ENCODE assay signal across 8 cellular contexts in genomic region chr15:64990168-64990470, GRCh38.
A peak's percentile ranks its signal among the peaks of the same experiment; 100 is the strongest.
DNase-seq lines count a peak whose midpoint lies in the region; ATAC-seq and TF ChIP-seq lines count a peak whose summit lies in the region.

No MANE protein-coding gene starts in this region.

- H3K9me3 Mint-ChIP-seq in dendritic cell treated with granulocyte-macrophage colony-stimulating factor and Interleukin-4, amounts not matched to agents 40 ng/mL and 50 ng/mL, for 4 days: no peaks in the 10 kb centered on the region

- TF ChIP-seq CTCF in AG04449 (IDR thresholded peaks at IDR 0.05; ENCODE audit: insufficient read depth, low read length, missing control alignments) (no peak), LNCaP clone FGC (IDR thresholded peaks at IDR 0.05; ENCODE audit: control insufficient read depth, extremely low read depth, insufficient read depth) (no peak)

- H3K4me1 ChIP-seq in muscle layer of colon (ENCODE audit: insufficient read depth, low read length): peaks cover 16% of the 10 kb centered on the region

- H3K36me3 ChIP-seq in muscle layer of colon (ENCODE audit: insufficient read depth, low read length): no peaks in the 10 kb centered on the region

- H3K27ac ChIP-seq in muscle layer of colon (ENCODE audit: low read depth, low read length): peak overlapping the region; percentile 75

- H3K4me3 ChIP-seq in AG04449 (ENCODE audit: low read depth, low read length) (peak overlapping the region; percentile 69), LNCaP clone FGC (ENCODE audit: low read depth, low read length) (peak overlapping the region; percentile 87), muscle layer of colon (ENCODE audit: low read depth in 1 of 2, low read length in 2 of 2) (peak overlapping the region in 1 of 2 donors; percentile 77)

- H3K27me3 Mint-ChIP-seq in dendritic cell treated with granulocyte-macrophage colony-stimulating factor and Interleukin-4, amounts not matched to agents 40 ng/mL and 50 ng/mL, for 4 days: no peaks in the 10 kb centered on the region

- CTCF ChIA-PET in AG04449 (lab: Yijun Ruan, JAX): no interaction called here

- H3K27me3 ChIP-seq in muscle layer of colon (ENCODE audit: control insufficient read depth in 1 of 2, insufficient read depth in 2 of 2, low read length in 2 of 2): no peaks in the 10 kb centered on the region

- POLR2A ChIA-PET in AG04449 (lab: Yijun Ruan, JAX): interaction anchor here (0.9 kb wide), 1 partner anchor 13 kb away, joined by 3 read pairs; no protein-coding TSS in a partner anchor

- peaks cover 31% of the 10 kb centered on the region for H3K36me3 Mint-ChIP-seq in dendritic cell treated with granulocyte-macrophage colony-stimulating factor and Interleukin-4, amounts not matched to agents 40 ng/mL and 50 ng/mL, for 4 days (ENCODE audit: low read depth)

- DNase-seq in AG04449 (ENCODE audit: low read depth, low spot score) (no peak), LNCaP clone FGC (ENCODE audit: low read depth) (no peak), GM19238 (ENCODE audit: insufficient read length, low spot score) (no peak), DMS79 treated with DMSO at 0.1 percent for 48 hours (lab: John Stamatoyannopoulos, UW) (no peak)
- no peak for DNase-seq in stimulated activated CD4-positive, alpha-beta T cell treated with anti-CD3 and anti-CD28 coated beads, Interleukin-2, amount 100 ng/mL, for 24 hours

- peaks cover 48% of the 10 kb centered on the region for H3K4me1 Mint-ChIP-seq in dendritic cell treated with granulocyte-macrophage colony-stimulating factor and Interleukin-4, amounts not matched to agents 40 ng/mL and 50 ng/mL, for 4 days (ENCODE audit: low read depth)

- H3K4me3 Mint-ChIP-seq in dendritic cell treated with granulocyte-macrophage colony-stimulating factor and Interleukin-4, amounts not matched to agents 40 ng/mL and 50 ng/mL, for 4 days: peak overlapping the region; percentile 95

- intact Hi-C loops in dendritic cell treated with granulocyte-macrophage colony-stimulating factor and Interleukin-4, amounts not matched to agents 40 ng/mL and 50 ng/mL, for 4 days (cut with micrococcal nuclease): loop anchor here (5.0 kb wide), 1 partner anchor 148 kb away; the partner anchor contains the start of gene PLEKHO2

- peak overlapping the region; percentile 93 for H3K27ac Mint-ChIP-seq in dendritic cell treated with granulocyte-macrophage colony-stimulating factor and Interleukin-4, amounts not matched to agents 40 ng/mL and 50 ng/mL, for 4 days

- ATAC-seq in GM18858 (IDR thresholded peaks at IDR 0.05; ENCODE audit: unreplicated experiment): no peak

- no peaks in the 10 kb centered on the region for H3K9me3 ChIP-seq in muscle layer of colon (ENCODE audit: low read length)

- H3K9ac ChIP-seq in muscle layer of colon (ENCODE audit: low read length): peak overlapping the region; percentile 82
